In the genomic region with DNA sequence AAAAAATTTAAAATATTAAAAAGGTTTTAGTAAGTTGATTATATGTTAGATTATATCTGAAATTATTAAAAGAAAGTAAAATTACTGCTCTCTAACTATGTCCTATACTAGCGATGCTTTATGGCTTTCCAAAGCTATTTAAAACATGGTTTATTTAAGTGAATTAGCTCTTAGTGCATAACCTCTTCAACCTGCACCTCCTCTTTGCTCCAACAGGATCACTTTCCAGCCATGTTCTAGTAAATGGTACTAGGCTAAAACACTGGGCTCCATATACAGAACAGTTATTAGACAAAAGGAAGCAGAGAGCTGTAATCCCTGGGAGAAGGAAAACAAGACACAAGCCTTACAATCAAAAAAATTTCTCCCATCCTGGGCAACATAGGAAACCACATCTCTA, we compare ENCODE assay signal across 4 cellular contexts.
"Had no signal": no experiment of that assay in that cellular context is flagged by ENCODE, and none has a peak within 500 bp of the region (broad histone marks: within the 10 kb centered on the region; RNA-seq: fewer than 3 reads in every experiment).

No MANE protein-coding gene starts in this region.

- H3K27ac ChIP-seq: HL-60 had no signal

- DNase-seq: IMR-90 had no signal

- H3K4me3 ChIP-seq: K562 had no signal

- ATAC-seq: HepG2, K562 had no signal
